9 cellular contexts compared by ENCODE assay signal in the genomic region with DNA sequence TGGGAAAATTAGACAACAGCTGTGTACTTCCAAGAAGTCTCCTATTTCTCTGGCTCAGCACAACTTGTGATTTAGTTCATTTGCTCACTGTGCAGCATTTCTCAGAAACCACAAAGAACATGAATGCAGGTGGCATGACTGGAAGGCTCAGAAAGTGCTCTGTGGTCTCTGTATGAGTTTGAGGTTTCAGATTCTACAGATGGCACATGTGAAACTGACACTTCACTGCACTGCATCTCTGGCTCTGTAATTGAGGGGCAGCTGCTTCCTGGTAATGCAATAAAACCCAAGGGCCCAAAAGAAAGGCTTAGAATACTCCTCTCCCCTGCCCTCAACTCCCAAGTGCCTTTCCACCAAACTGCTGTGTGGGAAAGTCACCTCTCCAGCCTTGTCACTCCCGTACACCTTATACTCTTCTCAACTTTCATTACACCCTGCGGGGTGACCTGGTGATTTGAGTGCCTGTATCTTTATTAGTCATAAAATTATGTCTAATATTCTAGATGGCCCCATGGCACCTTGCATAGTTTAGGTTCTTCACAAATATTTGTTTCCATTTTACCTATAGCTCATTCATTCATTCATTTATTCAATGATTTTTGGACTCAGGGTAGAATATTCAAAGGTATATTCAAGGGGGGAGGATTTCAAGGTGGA.
DNase-seq lines count a peak whose midpoint lies in the region; ATAC-seq, FAIRE-seq and TF ChIP-seq lines count a peak whose summit lies in the region.
"Had no signal": no experiment of that assay in that cellular context is flagged by ENCODE, and none has a peak within 500 bp of the region (broad histone marks: within the 10 kb centered on the region; RNA-seq: fewer than 3 reads in every experiment).

No MANE protein-coding gene starts in this region.

- H3K27ac ChIP-seq in KOPT-K1 (ENCODE audit: low read depth, low read length, poor library complexity, severe bottlenecking) (peak overlapping the region; percentile 41), small intestine (ENCODE audit: low read depth in 1 of 2, low read length in 1 of 2) (no peak overlapping the region), prostate gland (no peak overlapping the region)

- no peaks in the 10 kb centered on the region for H3K4me1 ChIP-seq in small intestine (ENCODE audit: control insufficient read depth in 2 of 2, insufficient read depth in 1 of 2, low read depth in 1 of 2, low read length in 1 of 2)
- no peaks in the 10 kb centered on the region for H3K4me1 ChIP-seq in prostate gland (replicated peaks)

- peaks cover 40% of the 10 kb centered on the region for H3K27me3 Mint-ChIP-seq in activated T-helper 2 cell treated with anti-CD3 and anti-CD28 coated beads, Interferon-gamma antibody, Interleukin-2, Interleukin-4, amounts not matched to agents 10 μg/mL and 5 μg/mL and 100 μg/mL, durations not matched to agents 14 hours and 24 hours and 36 hours (ENCODE audit: low read depth)
- H3K27me3 Mint-ChIP-seq in CD14-positive monocyte (ENCODE audit: low read depth in 3 of 3): peaks cover 2 to 9% (median 4%) of the 10 kb centered on the region in 3 donors

- no peaks in the 10 kb centered on the region for H3K9me3 Mint-ChIP-seq in activated T-helper 2 cell treated with anti-CD3 and anti-CD28 coated beads, Interferon-gamma antibody, Interleukin-2, Interleukin-4, amounts not matched to agents 10 μg/mL and 5 μg/mL and 100 μg/mL, durations not matched to agents 14 hours and 24 hours and 36 hours
- no peaks in the 10 kb centered on the region for H3K9me3 Mint-ChIP-seq in CD14-positive monocyte

- H3K4me1 Mint-ChIP-seq in activated T-helper 2 cell treated with anti-CD3 and anti-CD28 coated beads, Interferon-gamma antibody, Interleukin-2, Interleukin-4, amounts not matched to agents 10 μg/mL and 5 μg/mL and 100 μg/mL, durations not matched to agents 14 hours and 24 hours and 36 hours (ENCODE audit: low read depth): peaks cover 44% of the 10 kb centered on the region
- H3K4me1 Mint-ChIP-seq in CD14-positive monocyte: peaks cover 27% of the 10 kb centered on the region

- intact Hi-C loops in activated T-helper 2 cell treated with anti-CD3 and anti-CD28 coated beads, Interferon-gamma antibody, Interleukin-2, Interleukin-4, amounts not matched to agents 10 μg/mL and 5 μg/mL and 100 μg/mL, durations not matched to agents 14 hours and 24 hours and 36 hours (cut with micrococcal nuclease): loop anchor here (1.0 to 2.0 kb wide), 3 partner anchors 35 to 200 kb away; a partner anchor contains a TSS
- intact Hi-C loops in CD14-positive monocyte (cut with micrococcal nuclease) (no loop called here), prostate gland (cut with DNase I) (no loop called here)

- peak overlapping the region; percentile 16 for H3K27ac Mint-ChIP-seq in activated T-helper 2 cell treated with anti-CD3 and anti-CD28 coated beads, Interferon-gamma antibody, Interleukin-2, Interleukin-4, amounts not matched to agents 10 μg/mL and 5 μg/mL and 100 μg/mL, durations not matched to agents 14 hours and 24 hours and 36 hours
- H3K27ac Mint-ChIP-seq in CD14-positive monocyte: peak overlapping the region in 2 of 7 donors; percentile 7 to 12

- H3K36me3 Mint-ChIP-seq in activated T-helper 2 cell treated with anti-CD3 and anti-CD28 coated beads, Interferon-gamma antibody, Interleukin-2, Interleukin-4, amounts not matched to agents 10 μg/mL and 5 μg/mL and 100 μg/mL, durations not matched to agents 14 hours and 24 hours and 36 hours (ENCODE audit: low read depth): no peaks in the 10 kb centered on the region
- no peaks in the 10 kb centered on the region for H3K36me3 Mint-ChIP-seq in CD14-positive monocyte

- H3K36me3 ChIP-seq in KOPT-K1 (ENCODE audit: insufficient read depth, low read length): no peaks in the 10 kb centered on the region
- no peaks in the 10 kb centered on the region for H3K36me3 ChIP-seq in small intestine (ENCODE audit: control insufficient read depth in 2 of 2, insufficient read depth in 2 of 2, low read length in 2 of 2)
- H3K36me3 ChIP-seq in prostate gland: no peaks in the 10 kb centered on the region

- peak; percentile 100 for ATAC-seq in GM21619 (IDR thresholded peaks at IDR 0.05; ENCODE audit: unreplicated experiment)
- ATAC-seq: Panc1 had no signal

- FAIRE-seq in GM18507 (lab: Jason Lieb, UNC): peak; percentile 91
- no peak for FAIRE-seq in small intestine (lab: Jason Lieb, UNC)

- H3K4me3 Mint-ChIP-seq in activated T-helper 2 cell treated with anti-CD3 and anti-CD28 coated beads, Interferon-gamma antibody, Interleukin-2, Interleukin-4, amounts not matched to agents 10 μg/mL and 5 μg/mL and 100 μg/mL, durations not matched to agents 14 hours and 24 hours and 36 hours (ENCODE audit: low read depth): peak overlapping the region; percentile 67
- H3K4me3 Mint-ChIP-seq in CD14-positive monocyte: no peak overlapping the region

- peaks cover 0 to 2% of the 10 kb centered on the region in 2 donors for H3K27me3 ChIP-seq in small intestine (ENCODE audit: control insufficient read depth in 2 of 2, insufficient read depth in 2 of 2, low read length in 2 of 2)
- H3K27me3 ChIP-seq in prostate gland (replicated peaks; ENCODE audit: insufficient read depth): no peaks in the 10 kb centered on the region

- peak; percentile 5 for DNase-seq in GM18507 (ENCODE audit: extremely low spot score, insufficient read length, low read depth)
- DNase-seq in activated T-helper 2 cell treated with anti-CD3 and anti-CD28 coated beads, Interferon-gamma antibody, Interleukin-2, Interleukin-4, amounts not matched to agents 10 μg/mL and 5 μg/mL and 100 μg/mL, durations not matched to agents 14 hours and 24 hours and 36 hours (ENCODE audit: low spot score): peak; percentile 65
- DNase-seq in small intestine: peak; percentile 32
- DNase-seq in CD14-positive monocyte (ENCODE audit: low spot score): no peak
- DNase-seq in medulla oblongata (ENCODE audit: extremely low spot score): no peak
- DNase-seq in prostate gland (ENCODE audit: low spot score): no peak

- WGBS in small intestine, 3 donors: 37 to 55% (median 47%) methylated on average over 2 of the region's 2 CpGs
- 59% methylated on average over 2 of the region's 2 CpGs for WGBS in prostate gland

- H3K4me3 ChIP-seq in small intestine (ENCODE audit: low read depth in 1 of 2, low read length in 2 of 2) (no peak overlapping the region), prostate gland (no peak overlapping the region)

- TF ChIP-seq POLR2A in prostate gland (IDR thresholded peaks at IDR 0.05): no peak

- TF ChIP-seq CTCF in CD14-positive monocyte (IDR thresholded peaks at IDR 0.05) (no peak), prostate gland (IDR thresholded peaks at IDR 0.05) (no peak)

- H3K9me3 ChIP-seq in KOPT-K1 (ENCODE audit: insufficient read depth, low read length, poor library complexity, severe bottlenecking) (no peaks in the 10 kb centered on the region), small intestine (ENCODE audit: control insufficient read depth, low read depth) (no peaks in the 10 kb centered on the region), prostate gland (no peaks in the 10 kb centered on the region)

Comparison
In these comparisons a context has a peak if more than half of its experiments do, and no peak if none do; other contexts are left out.
1. DNase-seq: peak in GM18507 (single experiment), activated T-helper 2 cell treated with anti-CD3 and anti-CD28 coated beads, Interferon-gamma antibody, Interleukin-2, Interleukin-4, amounts not matched to agents 10 μg/mL and 5 μg/mL and 100 μg/mL, durations not matched to agents 14 hours and 24 hours and 36 hours (single experiment) and small intestine (single experiment); none in CD14-positive monocyte (single experiment), medulla oblongata (single experiment) and prostate gland (single experiment).